ENCODE assay signal across 8 cellular contexts in genomic region chr5:126358525-126358924, GRCh38.
DNase-seq lines count a peak whose midpoint lies in the region; ATAC-seq and TF ChIP-seq lines count a peak whose summit lies in the region.
"Had no signal": no experiment of that assay in that cellular context is flagged by ENCODE, and none has a peak within 500 bp of the region (broad histone marks: within the 10 kb centered on the region; RNA-seq: fewer than 3 reads in every experiment).

No MANE protein-coding gene starts in this region.

- H3K18ac ChIP-seq in H9 (ENCODE audit: insufficient read length, low read depth, low read length): no peak overlapping the region

- WGBS in H9 (ENCODE audit: extremely low coverage, insufficient read length, low lambda C conversion rate): no CpG with 5 or more reads among the region's 4 CpGs

- peaks cover 1% of the 10 kb centered on the region for H3K9me3 Mint-ChIP-seq in stimulated activated memory B cell treated with anti-CD40 and anti-IgM and Interleukin-4, amounts not matched to agents 10 μg/mL and 1 μg/mL and 100 μg/mL, for 72 hours
- H3K9me3 Mint-ChIP-seq in H9: no peaks in the 10 kb centered on the region

- no peak overlapping the region for H3K4me2 ChIP-seq in H9 (ENCODE audit: insufficient read depth, insufficient read length, low read length)

- no peak overlapping the region for H2BK120ac ChIP-seq in H9 (ENCODE audit: low read depth, low read length, poor library complexity, severe bottlenecking)

- no peaks in the 10 kb centered on the region for H3K9me3 ChIP-seq in H9 (ENCODE audit: control insufficient read depth, low read depth, low read length)

- no peak for TF ChIP-seq CTCF in NB4 (IDR thresholded peaks at IDR 0.05; ENCODE audit: low read depth, low read length)
- TF ChIP-seq CTCF in H9 (conservative IDR thresholded peaks at IDR 0.05): no peak

- H3K4ac ChIP-seq in H9 (ENCODE audit: low read depth, low read length): no peak overlapping the region

- no peak overlapping the region for H2BK12ac ChIP-seq in H9 (ENCODE audit: insufficient read length, low read depth, low read length)

- H3K4me1 Mint-ChIP-seq in stimulated activated memory B cell treated with anti-CD40 and anti-IgM and Interleukin-4, amounts not matched to agents 10 μg/mL and 1 μg/mL and 100 μg/mL, for 72 hours: peaks cover 13% of the 10 kb centered on the region
- peaks cover 3 to 4% of the 10 kb centered on the region in 2 experiments for H3K4me1 Mint-ChIP-seq in H9

- no peaks in the 10 kb centered on the region for H3K23me2 ChIP-seq in H9 (ENCODE audit: insufficient read length, low read depth, low read length, poor library complexity, severe bottlenecking)

- no peak overlapping the region for H2AFZ ChIP-seq in H9 (ENCODE audit: low read length)

- H3K23ac ChIP-seq in H9 (ENCODE audit: insufficient read length, low read depth, low read length): no peak overlapping the region

- H3K4me3 ChIP-seq in NB4 (ENCODE audit: low read depth, low read length): no peak overlapping the region

- no peaks in the 10 kb centered on the region for H3K27me3 ChIP-seq in H9 (ENCODE audit: insufficient read depth, low read length)

- H2BK15ac ChIP-seq in H9 (ENCODE audit: low read depth, low read length): no peak overlapping the region

- no peak overlapping the region for H3K56ac ChIP-seq in H9 (ENCODE audit: insufficient read length, low read depth, low read length)

- no peaks in the 10 kb centered on the region for H3K79me2 ChIP-seq in H9 (ENCODE audit: insufficient read depth, low read length)

- no peak overlapping the region for H3T11ph ChIP-seq in H9 (ENCODE audit: low read length)

- H2BK20ac ChIP-seq in H9 (ENCODE audit: low read depth, low read length, poor library complexity, severe bottlenecking): no peak overlapping the region

- peak; percentile 44 for DNase-seq in NB4 (ENCODE audit: low read depth)
- no peak for DNase-seq in central memory CD4-positive, alpha-beta T cell
- DNase-seq in H9: no peak
- DNase-seq in NCI-H524 treated with DMSO at 0.1 percent for 48 hours (lab: John Stamatoyannopoulos, UW): no peak
- DNase-seq: occipital lobe had no signal

- H3K79me1 ChIP-seq in H9 (ENCODE audit: insufficient read depth, low read depth, low read length, poor library complexity, severe bottlenecking): no peaks in the 10 kb centered on the region

- H3K14ac ChIP-seq in H9 (ENCODE audit: insufficient read depth, low read length): no peak overlapping the region

- H4K5ac ChIP-seq in H9 (ENCODE audit: insufficient read length, low read depth, low read length): no peak overlapping the region

- H2AK5ac ChIP-seq in H9 (ENCODE audit: insufficient read length, low read length): no peak overlapping the region

- H2BK5ac ChIP-seq in H9 (ENCODE audit: insufficient read length, low read length): no peak overlapping the region

- H3K27me3 Mint-ChIP-seq in stimulated activated memory B cell treated with anti-CD40 and anti-IgM and Interleukin-4, amounts not matched to agents 10 μg/mL and 1 μg/mL and 100 μg/mL, for 72 hours: peaks cover 46% of the 10 kb centered on the region
- H3K27me3 Mint-ChIP-seq in H9 (ENCODE audit: low read depth): no peaks in the 10 kb centered on the region

- ATAC-seq in GM19328 (IDR thresholded peaks at IDR 0.05; ENCODE audit: unreplicated experiment) (peak; percentile 84), HG02870 (IDR thresholded peaks at IDR 0.05; ENCODE audit: unreplicated experiment) (peak; percentile 94)
- peak; percentile 93 for ATAC-seq in stimulated activated memory B cell treated with anti-CD40 and anti-IgM and Interleukin-4, amounts not matched to agents 10 μg/mL and 1 μg/mL and 100 μg/mL, for 72 hours

- no peak for TF ChIP-seq POLR2A in NB4 (IDR thresholded peaks at IDR 0.05; ENCODE audit: extremely low read depth, insufficient read length)

- no peak overlapping the region for H3K4me3 Mint-ChIP-seq in stimulated activated memory B cell treated with anti-CD40 and anti-IgM and Interleukin-4, amounts not matched to agents 10 μg/mL and 1 μg/mL and 100 μg/mL, for 72 hours
- no peak overlapping the region for H3K4me3 Mint-ChIP-seq in H9

- no peaks in the 10 kb centered on the region for H3K36me3 Mint-ChIP-seq in stimulated activated memory B cell treated with anti-CD40 and anti-IgM and Interleukin-4, amounts not matched to agents 10 μg/mL and 1 μg/mL and 100 μg/mL, for 72 hours
- H3K36me3 Mint-ChIP-seq in H9 (ENCODE audit: insufficient read depth in 1 of 3, low read depth in 3 of 3): no peaks in the 10 kb centered on the region

- H4K91ac ChIP-seq in H9 (ENCODE audit: insufficient read length, low read depth, low read length): no peak overlapping the region

- H3K4me1 ChIP-seq in H9 (ENCODE audit: insufficient read depth, low read length): no peaks in the 10 kb centered on the region

- H3K9ac ChIP-seq in H9 (ENCODE audit: extremely low read depth, insufficient read length, low read length): no peak overlapping the region

- H3K27ac ChIP-seq in H9 (ENCODE audit: insufficient read length, low read depth, low read length): no peak overlapping the region

- H4K8ac ChIP-seq in H9 (replicated peaks; ENCODE audit: insufficient read length, low read depth, low read length): no peak overlapping the region

- no peaks in the 10 kb centered on the region for H4K20me1 ChIP-seq in H9 (ENCODE audit: control insufficient read depth, insufficient read depth, insufficient read length)

- no peak overlapping the region for H3K27ac Mint-ChIP-seq in stimulated activated memory B cell treated with anti-CD40 and anti-IgM and Interleukin-4, amounts not matched to agents 10 μg/mL and 1 μg/mL and 100 μg/mL, for 72 hours
- H3K27ac Mint-ChIP-seq in H9: no peak overlapping the region
